ENCODE assay signal across 9 cellular contexts in genomic region chr2:11692966-11693521, GRCh38. TPM values are rescaled to one million over a fixed set of nuclear protein-coding genes. Genes with fewer than 3 reads are reported as not detected.
DNase-seq lines count a peak whose midpoint lies in the region; ATAC-seq, FAIRE-seq and TF ChIP-seq lines count a peak whose summit lies in the region.
"Had no signal": no experiment of that assay in that cellular context is flagged by ENCODE, and none has a peak within 500 bp of the region (broad histone marks: within the 10 kb centered on the region; RNA-seq: fewer than 3 reads in every experiment).

No MANE protein-coding gene starts in this region.

- peak; percentile 81 for DNase-seq in AG08395 (ENCODE audit: low spot score)
- DNase-seq in NCI-H2196 (lab: John Stamatoyannopoulos, UW; ENCODE audit: unreplicated experiment) = peak; percentile 89
- DNase-seq in WERI-Rb-1 = peak; percentile 79
- peak in 1 of 2 donors; percentile 62 for DNase-seq in breast epithelium (ENCODE audit: low spot score in 2 of 2)
- peak; percentile 84 for DNase-seq in HepG2 (ENCODE audit: low spot score)
- DNase-seq in stimulated activated CD8-positive, alpha-beta memory T cell treated with anti-CD3 and anti-CD28 coated beads, Interleukin-12 subunit alpha, Interleukin-12 subunit beta, amount 100 ng/mL, for 1 hour (ENCODE audit: low read depth) = peak; percentile 49

- peak; percentile 78 for ATAC-seq in GM18867 (IDR thresholded peaks at IDR 0.05; ENCODE audit: unreplicated experiment)
- peak; percentile 62 for ATAC-seq in HG03066 (IDR thresholded peaks at IDR 0.05; ENCODE audit: low read depth, unreplicated experiment)
- peak; percentile 78 for ATAC-seq in HepG2

- H3K27me3 ChIP-seq in WERI-Rb-1 (ENCODE audit: insufficient read depth, low read depth, severe bottlenecking) (no peaks in the 10 kb centered on the region), breast epithelium (no peaks in the 10 kb centered on the region), HepG2 (ENCODE audit: control insufficient read depth in 1 of 2, insufficient read depth in 2 of 2, low read length in 2 of 2) (peaks cover 3 to 15% of the 10 kb centered on the region in 2 experiments; a peak in 3 of 5 replicates)

- peak; percentile 64 for TF ChIP-seq RAD21 in HepG2 (CRISPR knock-in tag; IDR thresholded peaks at IDR 0.05)

- TF ChIP-seq CTCF in WERI-Rb-1 (IDR thresholded peaks at IDR 0.05; ENCODE audit: low read depth, low read length) = peak; percentile 85
- peak; percentile 70 to 78 (median 71) for TF ChIP-seq CTCF in breast epithelium (IDR thresholded peaks at IDR 0.05)
- peak; percentile 90 for TF ChIP-seq CTCF in HepG2 (CRISPR knock-in tag; IDR thresholded peaks at IDR 0.05)

- WGBS in HepG2 (ENCODE audit: low lambda C conversion rate) = 11% methylated on average over 9 of the region's 9 CpGs

- in situ Hi-C loops in HepG2 (cut with HindIII; ENCODE audit: extremely low pct_ligation_motif_present, low pct_unique_long_range_greater_than_20kb) = no loop called here

- intact Hi-C loops in breast epithelium (cut with DNase I; ENCODE audit: low total_unique reads) = loop anchor here (10.0 kb wide), 1 partner anchor 92 kb away; no protein-coding TSS in a partner anchor
- intact Hi-C loops in HepG2 (cut with micrococcal nuclease; ENCODE audit: unreplicated experiment) = loop anchor here (1.0 kb wide), 1 partner anchor 86 kb away; no protein-coding TSS in a partner anchor

- H3K4me2 ChIP-seq in HepG2 (ENCODE audit: low read depth, low read length) = no peak overlapping the region

- H3K4me3 ChIP-seq in WERI-Rb-1 (ENCODE audit: low read depth, low read length) (no peak overlapping the region), breast epithelium (no peak overlapping the region), HepG2 (replicated peaks in 1 of 3; ENCODE audit: insufficient read depth in 1 of 3, low read depth in 2 of 3, low read length in 3 of 3) (no peak overlapping the region)

- H3K27ac ChIP-seq in WERI-Rb-1 = no peak overlapping the region
- H3K27ac ChIP-seq in breast epithelium = no peak overlapping the region
- no peak overlapping the region for H3K27ac ChIP-seq in HepG2 (ENCODE audit: extremely low read length, insufficient read depth, low read length)

- H3K9ac ChIP-seq in HepG2 (ENCODE audit: insufficient read depth, low read depth, low read length) = no peak overlapping the region

- H3K9me3 ChIP-seq in WERI-Rb-1 (ENCODE audit: severe bottlenecking) = no peaks in the 10 kb centered on the region
- no peaks in the 10 kb centered on the region for H3K9me3 ChIP-seq in breast epithelium
- H3K9me3 ChIP-seq in HepG2 (ENCODE audit: low read length) = no peaks in the 10 kb centered on the region

- peak; percentile 75 for FAIRE-seq in HepG2 (lab: Jason Lieb, UNC)

- POLR2A ChIA-PET in HepG2 (lab: Yijun Ruan, JAX) = interaction anchor here (1.0 to 1.1 kb wide), 2 partner anchors 52 to 194 kb away, joined by 3 to 4 read pairs; no protein-coding TSS in a partner anchor

- H3K4me1 ChIP-seq in breast epithelium (peaks cover 0 to 11% of the 10 kb centered on the region in 2 donors), HepG2 (ENCODE audit: insufficient read depth, low read length) (peaks cover 28% of the 10 kb centered on the region)

- no TSS peak for BruUV-seq in HepG2 (replicated peaks; lab: Mats Ljungman, UMichigan)

- H3K36me3 ChIP-seq in WERI-Rb-1 = no peaks in the 10 kb centered on the region
- H3K36me3 ChIP-seq in breast epithelium = no peaks in the 10 kb centered on the region
- no peaks in the 10 kb centered on the region for H3K36me3 ChIP-seq in HepG2 (replicated peaks in 1 of 2; ENCODE audit: control insufficient read depth in 1 of 2, insufficient read depth in 2 of 2, low read length in 2 of 2)

- CTCF ChIA-PET in HepG2 (lab: Yijun Ruan, JAX; ENCODE audit: low intra/inter-chr PET ratio, low total read pairs) = interaction anchor here (1.8 to 2.6 kb wide), 3 partner anchors 52 to 92 kb away, joined by 4 to 23 read pairs (median 7); no protein-coding TSS in a partner anchor

- no peak overlapping the region for H2AFZ ChIP-seq in HepG2 (ENCODE audit: low read length)

- TF ChIP-seq EP300 in HepG2 (IDR thresholded peaks at IDR 0.05; ENCODE audit: low read depth in 2 of 2, low read length in 2 of 2) (0 out of 4 replicates have a peak, but pooled peaks of 1 of the 2 experiments have one; percentile 29), HepG2 (CRISPR knock-in tag; IDR thresholded peaks at IDR 0.05; ENCODE audit: borderline replicate concordance) (no peak)

- no peaks in the 10 kb centered on the region for H3K79me2 ChIP-seq in HepG2 (ENCODE audit: insufficient read depth, low read length)

- TF ChIP-seq POLR2A in breast epithelium (IDR thresholded peaks at IDR 0.05) (no peak), HepG2 (IDR thresholded peaks at IDR 0.05; ENCODE audit: insufficient read depth in 1 of 2, low read depth in 2 of 2, low read length in 2 of 2) (no peak)

- no peaks in the 10 kb centered on the region for H4K20me1 ChIP-seq in HepG2 (ENCODE audit: insufficient read depth, low read length)

TF ChIP-seq in HepG2, 621 proteins besides CTCF, POLR2A, EP300 and RAD21 (continues in another document):
- TF ChIP-seq RBM39 (IDR thresholded peaks at IDR 0.05; ENCODE audit: low read depth, low read length, poor library complexity, severe bottlenecking) (no peak), THAP11 (CRISPR knock-in tag; IDR thresholded peaks at IDR 0.05) (0 out of 2 replicates have a peak, but pooled peaks have one; percentile 31), BRF2 (CRISPR knock-in tag; IDR thresholded peaks at IDR 0.05) (0 out of 2 replicates have a peak, but pooled peaks have one; percentile 50), RCOR2 (CRISPR knock-in tag; IDR thresholded peaks at IDR 0.05) (0 out of 2 replicates have a peak, but pooled peaks have one; percentile 40), ZNF543 (CRISPR knock-in tag; IDR thresholded peaks at IDR 0.05) (0 out of 2 replicates have a peak, but pooled peaks have one; percentile 30), ZMYM4 (CRISPR knock-in tag; IDR thresholded peaks at IDR 0.05) (0 out of 2 replicates have a peak, but pooled peaks have one; percentile 15), KDM4B (CRISPR knock-in tag; IDR thresholded peaks at IDR 0.05) (0 out of 2 replicates have a peak, but pooled peaks have one; percentile 31)

RNA-seq across cellular contexts. Expression of gene NTSR2, which starts 23.0 kb away (rescaled TPM):
- total RNA-seq in breast epithelium = under 1 TPM in 1 of 3 donors, not detected in 2; 0.32 TPM
- not detected in 2 replicates for total RNA-seq in HepG2 (2016; rRNA removed; fragmentation: Illumina TruSeq; extraction: Trizol)
- total RNA-seq in HepG2 (2016; cell fraction: cytosol; rRNA removed; fragmentation: Illumina TruSeq; extraction: Trizol; ENCODE audit: low read depth) = not detected in 2 replicates
- not detected in 2 replicates for total RNA-seq in HepG2 (2016; cell fraction: insoluble cytoplasmic fraction; rRNA removed; fragmentation: Illumina TruSeq; extraction: Trizol)
- total RNA-seq in HepG2 (2016; cell fraction: membrane; rRNA removed; fragmentation: Illumina TruSeq; extraction: Trizol) = not detected in 2 replicates
- total RNA-seq in HepG2 (2016; cell fraction: nucleus; rRNA removed; fragmentation: Illumina TruSeq; extraction: Trizol) = not detected in 2 replicates
- polyA plus RNA-seq in HepG2 (2011; rRNA removed) = not detected in 2 replicates
- not detected in 2 replicates for polyA plus RNA-seq in HepG2 (2011; cell fraction: cytosol; rRNA removed)
- polyA plus RNA-seq in HepG2 (2011; cell fraction: nucleus; rRNA removed) = not detected in 2 replicates
- polyA plus RNA-seq in HepG2 (2012) = not detected in 2 replicates
- polyA plus RNA-seq in HepG2 (2016; cell fraction: cytosol; fragmentation: Illumina TruSeq; extraction: Trizol; ENCODE audit: low read depth) = not detected in 2 replicates
- polyA plus RNA-seq in HepG2 (2016; cell fraction: insoluble cytoplasmic fraction; fragmentation: Illumina TruSeq; extraction: Trizol; ENCODE audit: low read depth) = not detected in 2 replicates
- not detected in 2 replicates for polyA plus RNA-seq in HepG2 (2016; cell fraction: membrane; fragmentation: Illumina TruSeq; extraction: Trizol; ENCODE audit: low read depth)
- not detected in 2 replicates for polyA plus RNA-seq in HepG2 (2016; cell fraction: nucleus; fragmentation: Illumina TruSeq; extraction: Trizol; ENCODE audit: insufficient read depth, low read depth)
- polyA minus RNA-seq in HepG2 (2011; rRNA and poly(A)+ RNA removed; ENCODE audit: low replicate concordance) = not detected in 2 replicates
- not detected in 2 replicates for polyA minus RNA-seq in HepG2 (2011; cell fraction: cytosol; rRNA and poly(A)+ RNA removed)
- not detected in 2 replicates for polyA minus RNA-seq in HepG2 (2011; cell fraction: nucleus; rRNA and poly(A)+ RNA removed)
- total RNA-seq: skeletal muscle tissue had no signal

RNA-seq across cellular contexts. Expression of gene LPIN1, which starts 53.4 kb away (rescaled TPM):
- total RNA-seq in breast epithelium (100 to 1,000 TPM in 1 of 3 donors, 10 to 100 TPM in 2; 78.6 to 106 (median 82.6) TPM), HepG2 (2016; rRNA removed; fragmentation: Illumina TruSeq; extraction: Trizol) (6.6 and 9.7 TPM in 2 replicates)
- total RNA-seq in HepG2 (2016; cell fraction: cytosol; rRNA removed; fragmentation: Illumina TruSeq; extraction: Trizol; ENCODE audit: low read depth) = 7.3 TPM in 2 replicates
- 6.5 and 9.8 TPM in 2 replicates for total RNA-seq in HepG2 (2016; cell fraction: insoluble cytoplasmic fraction; rRNA removed; fragmentation: Illumina TruSeq; extraction: Trizol)
- total RNA-seq in HepG2 (2016; cell fraction: membrane; rRNA removed; fragmentation: Illumina TruSeq; extraction: Trizol) = 2.9 and 3.2 TPM in 2 replicates
- total RNA-seq in HepG2 (2016; cell fraction: nucleus; rRNA removed; fragmentation: Illumina TruSeq; extraction: Trizol) = 12.8 and 16.9 TPM in 2 replicates
- polyA plus RNA-seq in HepG2 (2011; rRNA removed) = 19.4 and 23.4 TPM in 2 replicates
- 8.3 and 10.4 TPM in 2 replicates for polyA plus RNA-seq in HepG2 (2011; cell fraction: cytosol; rRNA removed)
- 25.2 and 33.5 TPM in 2 replicates for polyA plus RNA-seq in HepG2 (2011; cell fraction: nucleus; rRNA removed)
- polyA plus RNA-seq in HepG2 (2012) = 11.7 and 14.4 TPM in 2 replicates
- polyA plus RNA-seq in HepG2 (2016; cell fraction: cytosol; fragmentation: Illumina TruSeq; extraction: Trizol; ENCODE audit: low read depth) = 0.68 and 1.0 TPM in 2 replicates
- polyA plus RNA-seq in HepG2 (2016; cell fraction: insoluble cytoplasmic fraction; fragmentation: Illumina TruSeq; extraction: Trizol; ENCODE audit: low read depth) = 5.6 and 6.7 TPM in 2 replicates
- polyA plus RNA-seq in HepG2 (2016; cell fraction: membrane; fragmentation: Illumina TruSeq; extraction: Trizol; ENCODE audit: low read depth) = 1.1 and 1.5 TPM in 2 replicates
- 28.2 and 32.3 TPM in 2 replicates for polyA plus RNA-seq in HepG2 (2016; cell fraction: nucleus; fragmentation: Illumina TruSeq; extraction: Trizol; ENCODE audit: insufficient read depth, low read depth)
- 10.2 and 31.2 TPM in 2 replicates for polyA minus RNA-seq in HepG2 (2011; rRNA and poly(A)+ RNA removed; ENCODE audit: low replicate concordance)
- polyA minus RNA-seq in HepG2 (2011; cell fraction: cytosol; rRNA and poly(A)+ RNA removed) = 5.0 and 9.9 TPM in 2 replicates
- 33.9 and 53.5 TPM in 2 replicates for polyA minus RNA-seq in HepG2 (2011; cell fraction: nucleus; rRNA and poly(A)+ RNA removed)
